18 cellular contexts compared by ENCODE assay signal in genomic region chr20:32983459-32984112, GRCh38. TPM values are rescaled to one million over a fixed set of nuclear protein-coding genes. Genes with fewer than 3 reads are reported as not detected.
"Had no signal": no experiment of that assay in that cellular context is flagged by ENCODE, and none has a peak within 500 bp of the region (broad histone marks: within the 10 kb centered on the region; RNA-seq: fewer than 3 reads in every experiment).

No MANE protein-coding gene starts in this region.

- H3K27me3 ChIP-seq: hepatocyte, testis had no signal

- H3K9ac ChIP-seq: SK-N-SH had no signal

- H2AFZ ChIP-seq: hepatocyte had no signal

- H3K4me2 ChIP-seq: hepatocyte, SK-N-SH had no signal

- H3K79me2 ChIP-seq: hepatocyte had no signal

- H3K27ac ChIP-seq: breast epithelium, hepatocyte, testis had no signal

- ATAC-seq: esophagus mucosa; natural killer cell treated with Interleukin-12 subunit alpha and Interleukin-12 subunit beta and Interleukin-15 and Interleukin-18, amount 100 ng/mL, for 72 hours; stimulated activated naive CD8-positive, alpha-beta T cell treated with anti-CD3 and anti-CD28 coated beads, Interleukin-15, Interleukin-2, amounts not matched to agents 100 U/mL and 50 U/mL, for 24 hours; T-cell had no signal

- H3K9me3 ChIP-seq: breast epithelium, SK-N-SH, testis had no signal

- H3K9me2 ChIP-seq: SK-N-SH had no signal

- DNase-seq: activated CD4-positive, alpha-beta T cell treated with anti-CD3 and anti-CD28 coated beads, Interleukin-2, amount 50 U/mL, for 4 hours; activated CD4-positive, CD25-positive, alpha-beta regulatory T cell treated with anti-CD3 and anti-CD28 coated beads, Interleukin-2, amount 50 U/mL, for 72 hours; activated naive CD8-positive, alpha-beta T cell treated with anti-CD3 and anti-CD28 coated beads for 36 hours; islet precursor cell; stimulated activated naive CD8-positive, alpha-beta T cell treated with anti-CD3 and anti-CD28 coated beads, Interleukin-15, Interleukin-2, amounts not matched to agents 100 U/mL and 50 U/mL, for 24 hours; T-cell; T1000; testis had no signal

- H3K4me1 ChIP-seq: breast epithelium had no signal

- H3K36me3 ChIP-seq: breast epithelium had no signal

- H3K4me3 ChIP-seq: breast epithelium, hepatocyte, testis had no signal

RNA-seq across cellular contexts. Expression of gene SUN5, which starts 20.6 kb away (rescaled TPM):
- total RNA-seq: activated naive CD8-positive, alpha-beta T cell treated with anti-CD3 and anti-CD28 coated beads for 36 hours; activated T-helper 2 cell treated with anti-CD3 and anti-CD28 coated beads, Interferon-gamma antibody, Interleukin-2, Interleukin-4, amounts not matched to agents 10 μg/mL and 5 μg/mL and 100 μg/mL, durations not matched to agents 14 hours and 24 hours and 36 hours; breast epithelium; esophagus mucosa; hepatocyte; left ventricle myocardium superior; mucosa of gallbladder; natural killer cell treated with Interleukin-12 subunit alpha and Interleukin-12 subunit beta and Interleukin-15 and Interleukin-18, amount 100 ng/mL, for 72 hours; T-cell; ureter had no signal
- polyA plus RNA-seq: hepatocyte, SK-N-SH, small intestine had no signal

RNA-seq across cellular contexts. Expression of gene BPIFB2, which starts 23.9 kb away (rescaled TPM):
- total RNA-seq: activated naive CD8-positive, alpha-beta T cell treated with anti-CD3 and anti-CD28 coated beads for 36 hours; activated T-helper 2 cell treated with anti-CD3 and anti-CD28 coated beads, Interferon-gamma antibody, Interleukin-2, Interleukin-4, amounts not matched to agents 10 μg/mL and 5 μg/mL and 100 μg/mL, durations not matched to agents 14 hours and 24 hours and 36 hours; left ventricle myocardium superior; natural killer cell treated with Interleukin-12 subunit alpha and Interleukin-12 subunit beta and Interleukin-15 and Interleukin-18, amount 100 ng/mL, for 72 hours; ureter had no signal
- polyA plus RNA-seq: SK-N-SH, small intestine had no signal

RNA-seq across cellular contexts. Expression of gene BPIFB6, which starts 47.9 kb away (rescaled TPM):
- total RNA-seq: activated naive CD8-positive, alpha-beta T cell treated with anti-CD3 and anti-CD28 coated beads for 36 hours; activated T-helper 2 cell treated with anti-CD3 and anti-CD28 coated beads, Interferon-gamma antibody, Interleukin-2, Interleukin-4, amounts not matched to agents 10 μg/mL and 5 μg/mL and 100 μg/mL, durations not matched to agents 14 hours and 24 hours and 36 hours; breast epithelium; esophagus mucosa; hepatocyte; left ventricle myocardium superior; mucosa of gallbladder; natural killer cell treated with Interleukin-12 subunit alpha and Interleukin-12 subunit beta and Interleukin-15 and Interleukin-18, amount 100 ng/mL, for 72 hours; T-cell; ureter had no signal
- polyA plus RNA-seq: hepatocyte, SK-N-SH, small intestine had no signal
